In the genomic region with DNA sequence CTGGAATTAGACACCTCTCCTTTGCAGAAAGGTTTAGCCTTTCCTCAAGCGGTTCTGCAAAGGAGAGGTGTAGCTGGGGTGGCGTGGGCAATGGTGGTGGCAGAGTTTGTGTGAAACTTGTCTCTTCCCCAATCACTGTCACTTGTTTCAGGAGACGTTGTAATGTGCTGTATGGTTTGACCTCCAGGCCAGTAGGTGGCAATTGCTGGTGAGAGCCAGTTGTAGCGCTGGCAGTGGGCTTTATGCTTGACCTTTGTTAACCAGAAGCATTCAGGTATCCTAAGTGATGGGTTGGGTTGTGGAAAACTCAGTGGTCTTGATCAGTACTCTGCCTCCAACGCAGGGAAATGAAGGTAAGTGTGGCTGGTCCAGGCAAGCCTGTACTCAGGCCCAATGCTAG, we compare ENCODE assay signal across 1 cellular context.
TF ChIP-seq lines count a peak whose summit lies in the region.

No MANE protein-coding gene starts in this region.

TF ChIP-seq in WTC11, 78 proteins besides CTCF, POLR2A, EP300 and RAD21 (continued from another document):
- TF ChIP-seq ATF6 (CRISPR knock-in tag; IDR thresholded peaks at IDR 0.05) (no peak), JUN (CRISPR knock-in tag; IDR thresholded peaks at IDR 0.05) (no peak), RORB (CRISPR knock-in tag; IDR thresholded peaks at IDR 0.05) (no peak), ZNF512 (CRISPR knock-in tag; IDR thresholded peaks at IDR 0.05; ENCODE audit: borderline replicate concordance) (no peak)
